Comparison of ENCODE assay signal across 8 cellular contexts in genomic region chr6:34249469-34250370, GRCh38.
DNase-seq lines count a peak whose midpoint lies in the region; ATAC-seq lines count a peak whose summit lies in the region.

No MANE protein-coding gene starts in this region.

- no peak overlapping the region for H3K27ac ChIP-seq in iPS-20b (ENCODE audit: low read length)

- H3K36me3 ChIP-seq in iPS-20b (ENCODE audit: insufficient read depth, low read depth, low read length) = peaks cover 14% of the 10 kb centered on the region

- peak; percentile 56 for DNase-seq in activated CD4-positive, alpha-beta T cell treated with anti-CD3 and anti-CD28 coated beads for 48 hours
- DNase-seq in activated CD4-positive, alpha-beta T cell treated with anti-CD3 and anti-CD28 coated beads, Interleukin-2, amount 50 U/mL, for 1 hour = no peak
- DNase-seq in NCI-H446 (lab: John Stamatoyannopoulos, UW) = no peak
- DNase-seq in stimulated activated CD4-positive, alpha-beta T cell treated with anti-CD3 and anti-CD28 coated beads, Interleukin-2, amount 100 ng/mL, for 24 hours = no peak

- H3K4me1 Mint-ChIP-seq in activated naive CD8-positive, alpha-beta T cell (ENCODE audit: low read depth) = peaks cover 34% of the 10 kb centered on the region
- peaks cover 47% of the 10 kb centered on the region for H3K4me1 Mint-ChIP-seq in stimulated activated naive CD8-positive, alpha-beta T cell treated with anti-CD3 and anti-CD28 coated beads, Interleukin-15, Interleukin-2, amounts not matched to agents 100 ng/mL and 50 ng/mL, for 24 hours (ENCODE audit: low read depth)

- H3K27me3 ChIP-seq in iPS-20b (ENCODE audit: insufficient read depth, low read length) = no peaks in the 10 kb centered on the region

- no peaks in the 10 kb centered on the region for H3K9me3 ChIP-seq in iPS-20b (ENCODE audit: insufficient read depth, low read depth, low read length)

- H3K4me3 Mint-ChIP-seq in activated naive CD8-positive, alpha-beta T cell = peak overlapping the region; percentile 90
- peak overlapping the region; percentile 93 for H3K4me3 Mint-ChIP-seq in stimulated activated naive CD8-positive, alpha-beta T cell treated with anti-CD3 and anti-CD28 coated beads, Interleukin-15, Interleukin-2, amounts not matched to agents 100 ng/mL and 50 ng/mL, for 24 hours

- ATAC-seq in HG03045 (IDR thresholded peaks at IDR 0.05; ENCODE audit: unreplicated experiment) = peak; percentile 25

- no peaks in the 10 kb centered on the region for H3K36me3 Mint-ChIP-seq in activated naive CD8-positive, alpha-beta T cell
- H3K36me3 Mint-ChIP-seq in stimulated activated naive CD8-positive, alpha-beta T cell treated with anti-CD3 and anti-CD28 coated beads, Interleukin-15, Interleukin-2, amounts not matched to agents 100 ng/mL and 50 ng/mL, for 24 hours (ENCODE audit: low read depth) = peaks cover 14% of the 10 kb centered on the region

- H3K27me3 Mint-ChIP-seq in activated naive CD8-positive, alpha-beta T cell = no peaks in the 10 kb centered on the region
- H3K27me3 Mint-ChIP-seq in stimulated activated naive CD8-positive, alpha-beta T cell treated with anti-CD3 and anti-CD28 coated beads, Interleukin-15, Interleukin-2, amounts not matched to agents 100 ng/mL and 50 ng/mL, for 24 hours = no peaks in the 10 kb centered on the region

- H3K9ac ChIP-seq in iPS-20b (ENCODE audit: low read depth, low read length) = peak overlapping the region; percentile 72

- peak overlapping the region; percentile 86 for H3K27ac Mint-ChIP-seq in activated naive CD8-positive, alpha-beta T cell
- peak overlapping the region; percentile 76 for H3K27ac Mint-ChIP-seq in stimulated activated naive CD8-positive, alpha-beta T cell treated with anti-CD3 and anti-CD28 coated beads, Interleukin-15, Interleukin-2, amounts not matched to agents 100 ng/mL and 50 ng/mL, for 24 hours

- no peaks in the 10 kb centered on the region for H3K4me1 ChIP-seq in iPS-20b (ENCODE audit: insufficient read depth, low read length)

- no peaks in the 10 kb centered on the region for H3K9me3 Mint-ChIP-seq in activated naive CD8-positive, alpha-beta T cell (ENCODE audit: low read depth)
- H3K9me3 Mint-ChIP-seq in stimulated activated naive CD8-positive, alpha-beta T cell treated with anti-CD3 and anti-CD28 coated beads, Interleukin-15, Interleukin-2, amounts not matched to agents 100 ng/mL and 50 ng/mL, for 24 hours = no peaks in the 10 kb centered on the region

- H3K4me3 ChIP-seq in iPS-20b (ENCODE audit: low read length) = peak overlapping the region; percentile 81
